32 cellular contexts compared by ENCODE assay signal in genomic region chr5:109563692-109564091, GRCh38.
"Had no signal": no experiment of that assay in that cellular context is flagged by ENCODE, and none has a peak within 500 bp of the region (broad histone marks: within the 10 kb centered on the region; RNA-seq: fewer than 3 reads in every experiment).

No MANE protein-coding gene starts in this region.

- H3K27me3 ChIP-seq: ascending aorta, body of pancreas, SJSA1 had no signal

- H3K36me3 ChIP-seq: ascending aorta, SJSA1 had no signal

- H3K27ac ChIP-seq: ascending aorta, body of pancreas, KMS-11, SJSA1, VCaP had no signal

- H3K4me1 ChIP-seq: body of pancreas, SJSA1 had no signal

- DNase-seq: activated CD4-positive, alpha-beta memory T cell treated with anti-CD3 and anti-CD28 coated beads for 36 hours; activated CD4-positive, alpha-beta T cell treated with anti-CD3 and anti-CD28 coated beads, Interleukin-2, amount 10 ng/mL, durations not matched to agents 7 days and 5 days; activated CD4-positive, CD25-positive, alpha-beta regulatory T cell; activated CD8-positive, alpha-beta memory T cell treated with anti-CD3 and anti-CD28 coated beads for 24 hours; activated effector memory CD4-positive, alpha-beta T cell treated with anti-CD3 and anti-CD28 coated beads, Interleukin-2, amount 50 U/mL, for 16 hours; activated naive CD4-positive, alpha-beta T cell treated with Interleukin-2 at 50 U/mL for 16 hours; activated naive CD8-positive, alpha-beta T cell treated with anti-CD3 and anti-CD28 coated beads, Interleukin-2, amount 50 U/mL, for 24 hours; activated T-cell treated with anti-CD3 and anti-CD28 coated beads, Interleukin-2, amount 50 U/mL, for 4 hours; amniotic stem cell; body of pancreas; central memory CD4-positive, alpha-beta T cell; IMR-90; NCI-H1092; NCI-H1417 treated with DMSO at 0.1 percent for 48 hours; NCI-H1694; NCI-H2029; NCI-H2107; NCI-H2171 treated with DMSO at 0.1 percent for 48 hours; NCI-H226; NCI-H526; NCI-H774; RPMI8226; T-helper 17 cell; T-helper 9 cell had no signal

- ATAC-seq: activated naive CD4-positive, alpha-beta T cell treated with anti-CD3 and anti-CD28 coated beads, Interleukin-2, amount 50 U/mL, for 72 hours; activated naive CD8-positive, alpha-beta T cell treated with anti-CD3 and anti-CD28 coated beads, Interleukin-2, amount 50 U/mL, for 24 hours; activated T-cell treated with anti-CD3 and anti-CD28 coated beads, Interleukin-2, amount 50 U/mL, for 4 hours; body of pancreas; Panc1; Right ventricle myocardium inferior; SK-N-SH treated with all-trans-retinoic acid at 6 μM for 48 hours; T-helper 17 cell had no signal

- H3K4me3 ChIP-seq: ascending aorta, body of pancreas, SJSA1 had no signal

- H3K9me3 ChIP-seq: ascending aorta, body of pancreas, SJSA1 had no signal
